In the genomic region with DNA sequence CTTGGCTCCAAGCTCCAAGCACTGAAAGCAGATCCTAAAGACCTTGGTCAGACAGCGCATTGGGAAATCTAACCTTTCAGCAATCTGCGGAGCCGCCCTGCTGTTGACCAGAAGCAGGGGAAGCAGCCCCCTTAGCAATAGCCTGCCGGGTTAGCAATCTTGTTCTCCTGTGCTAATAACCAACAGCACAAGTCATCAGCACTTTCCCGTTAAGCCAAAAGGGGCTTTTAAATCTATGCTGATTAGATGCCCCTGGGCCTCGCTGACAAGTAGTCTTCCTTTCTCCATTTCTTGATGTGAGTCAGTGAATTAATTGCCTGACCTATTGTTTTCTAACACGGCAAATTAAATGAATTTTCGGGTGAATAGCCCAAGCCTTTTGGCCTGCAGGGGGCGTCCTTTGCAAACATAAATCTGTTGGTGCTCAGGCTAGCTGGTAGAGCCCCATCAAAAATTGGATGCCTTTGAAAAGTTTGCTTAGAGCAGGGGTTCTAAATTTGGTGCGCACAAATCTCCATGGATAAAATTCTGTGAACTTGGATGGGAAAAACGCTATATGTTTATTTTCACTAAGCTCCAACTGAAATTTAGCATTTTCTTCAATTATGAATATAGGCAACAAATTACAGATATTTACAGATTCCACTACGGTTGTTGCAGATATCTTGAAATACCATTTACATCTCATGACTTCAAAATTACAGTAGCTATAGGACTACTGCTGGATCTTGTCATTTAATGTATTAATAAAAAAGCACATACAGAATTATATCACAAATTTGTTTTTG, we compare ENCODE assay signal across 8 cellular contexts. TPM values are rescaled to one million over a fixed set of nuclear protein-coding genes. Genes with fewer than 3 reads are reported as not detected.
DNase-seq lines count a peak whose midpoint lies in the region; ATAC-seq and TF ChIP-seq lines count a peak whose summit lies in the region.

No MANE protein-coding gene starts in this region.

- peaks cover 4% of the 10 kb centered on the region for H3K36me3 Mint-ChIP-seq in activated CD4-positive, alpha-beta T cell treated with anti-CD3 and anti-CD28 coated beads for 36 hours (ENCODE audit: low read depth)

- TF ChIP-seq POLR2A in right lobe of liver (IDR thresholded peaks at IDR 0.05), result no peak

- no peak overlapping the region for H3K27ac ChIP-seq in coronary artery
- peak overlapping the region; percentile 16 to 54 (median 26) for H3K27ac ChIP-seq in right lobe of liver

- in situ Hi-C loops in HAP-1 (cut with MboI; ENCODE audit: low sequenced_read_pairs), result loop anchor here (5.0 kb wide), 1 partner anchor 492 kb away; no protein-coding TSS in a partner anchor

- DNase-seq in DMS114 treated with DMSO at 0.1 percent for 48 hours (lab: John Stamatoyannopoulos, UW; ENCODE audit: unreplicated experiment) (peak; percentile 34), HAP-1 (ENCODE audit: low spot score in 2 of 2) (peak; percentile 36 to 88), NCI-H460 (ENCODE audit: extremely low read depth, low read depth) (peak; percentile 73), coronary artery (ENCODE audit: low spot score) (peak; percentile 79), right lobe of liver (peak; percentile 80 to 87 (median 86))
- DNase-seq in activated CD4-positive, alpha-beta T cell treated with anti-CD3 and anti-CD28 coated beads for 36 hours, result peak; percentile 91
- peak; percentile 87 for DNase-seq in stimulated activated CD4-positive, alpha-beta T cell treated with anti-CD3 and anti-CD28 coated beads, Interleukin-4, amount 100 ng/mL, for 24 hours

- H3K27me3 Mint-ChIP-seq in activated CD4-positive, alpha-beta T cell treated with anti-CD3 and anti-CD28 coated beads for 36 hours, result no peaks in the 10 kb centered on the region

- WGBS in right lobe of liver (ENCODE audit: insufficient coverage, low coverage, low lambda C conversion rate, missing lambda C conversion rate), result 8% methylated on average over 10 of the region's 12 CpGs

- intact Hi-C loops in activated CD4-positive, alpha-beta T cell treated with anti-CD3 and anti-CD28 coated beads for 36 hours (cut with DNase I, micrococcal nuclease), result loop anchor here (1.0 to 5.0 kb wide), 7 partner anchors 327 to 831 kb away; partner anchors contain the start of genes SPATS2L (in 2 of the 2) and BZW1 (in 1 of the 2)
- intact Hi-C loops in right lobe of liver (cut with DNase I), result loop anchor here (5.0 to 10.0 kb wide), 3 partner anchors 492 to 502 kb away; no protein-coding TSS in a partner anchor

- CTCF ChIA-PET in activated CD4-positive, alpha-beta T cell treated with anti-CD3 and anti-CD28 coated beads for 36 hours (lab: Charles Lee), result interaction anchor here (0.7 to 3.6 kb wide), 22 partner anchors 9 to 736 kb away, joined by 3 to 44 read pairs (median 4); no protein-coding TSS in a partner anchor

- H3K4me3 ChIP-seq in HAP-1, result no peak overlapping the region
- peak overlapping the region; percentile 54 for H3K4me3 ChIP-seq in coronary artery
- peak overlapping the region; percentile 11 to 37 (median 36) for H3K4me3 ChIP-seq in right lobe of liver

- POLR2A ChIA-PET in activated CD4-positive, alpha-beta T cell treated with anti-CD3 and anti-CD28 coated beads for 36 hours (lab: Charles Lee), result interaction anchor here (1.0 kb wide), 1 partner anchor 546 kb away, joined by 3 read pairs; the partner anchor contains the start of gene SGO2

- H3K36me3 ChIP-seq in HAP-1 (replicated peaks) (no peaks in the 10 kb centered on the region), right lobe of liver (no peaks in the 10 kb centered on the region)

- ATAC-seq in activated CD4-positive, alpha-beta T cell treated with anti-CD3 and anti-CD28 coated beads for 36 hours, result no peak
- ATAC-seq in right lobe of liver, result peak; percentile 74 to 78 (median 77)
- no peak for ATAC-seq in GM21360 (IDR thresholded peaks at IDR 0.05; ENCODE audit: unreplicated experiment)

- H3K27me3 ChIP-seq in HAP-1 (ENCODE audit: low read depth) (no peaks in the 10 kb centered on the region), right lobe of liver (no peaks in the 10 kb centered on the region)

- TF ChIP-seq CTCF in coronary artery (IDR thresholded peaks at IDR 0.05), result peak; percentile 74
- TF ChIP-seq CTCF in right lobe of liver (IDR thresholded peaks at IDR 0.05), result peak; percentile 86 to 89 (median 87)

- H3K4me1 Mint-ChIP-seq in activated CD4-positive, alpha-beta T cell treated with anti-CD3 and anti-CD28 coated beads for 36 hours, result peaks cover 21% of the 10 kb centered on the region

- H3K27ac Mint-ChIP-seq in activated CD4-positive, alpha-beta T cell treated with anti-CD3 and anti-CD28 coated beads for 36 hours, result no peak overlapping the region

- no peak overlapping the region for H3K4me3 Mint-ChIP-seq in activated CD4-positive, alpha-beta T cell treated with anti-CD3 and anti-CD28 coated beads for 36 hours

- no peaks in the 10 kb centered on the region for H3K9me3 ChIP-seq in HAP-1
- H3K9me3 ChIP-seq in right lobe of liver, result no peaks in the 10 kb centered on the region

- H3K9me3 Mint-ChIP-seq in activated CD4-positive, alpha-beta T cell treated with anti-CD3 and anti-CD28 coated beads for 36 hours (ENCODE audit: low read depth), result no peaks in the 10 kb centered on the region

- no peaks in the 10 kb centered on the region for H3K4me1 ChIP-seq in HAP-1
- peaks cover 0 to 40% (median 16%) of the 10 kb centered on the region in 4 donors for H3K4me1 ChIP-seq in right lobe of liver

RNA-seq across cellular contexts. Expression of gene MAIP1, which starts 24.7 kb away (rescaled TPM):
- total RNA-seq in NCI-H460 (2014; rRNA removed; shearing (Covaris generic)), result 43.1 and 45.3 TPM in 2 replicates
- 25.0 and 37.6 TPM in 2 replicates for polyA plus RNA-seq in NCI-H460 (2014; cell fraction: nucleus; rRNA removed)
- total RNA-seq in activated CD4-positive, alpha-beta T cell treated with anti-CD3 and anti-CD28 coated beads for 36 hours, result 10 to 100 TPM; 26.1 to 27.5 TPM
- 10 to 100 TPM; 23.4 to 39.7 (median 30.7) TPM for total RNA-seq in right lobe of liver

RNA-seq across cellular contexts. Expression of gene TYW5, which starts 24.7 kb away (rescaled TPM):
- total RNA-seq in NCI-H460 (2014; rRNA removed; shearing (Covaris generic)), result 16.6 and 20.2 TPM in 2 replicates
- polyA plus RNA-seq in NCI-H460 (2014; cell fraction: nucleus; rRNA removed), result 14.7 and 18.4 TPM in 2 replicates
- total RNA-seq in activated CD4-positive, alpha-beta T cell treated with anti-CD3 and anti-CD28 coated beads for 36 hours, result 10 to 100 TPM in 1 of 2 experiments, 1 to 10 TPM in 1; 9.6 to 10.1 TPM
- 1 to 10 TPM; 4.1 to 6.4 (median 4.8) TPM for total RNA-seq in right lobe of liver

Comparison
In these comparisons a context has a peak if more than half of its experiments do, and no peak if none do; other contexts are left out.
1. DNase-seq: peak in every context shown above with its lines; median percentile 91 in activated CD4-positive, alpha-beta T cell treated with anti-CD3 and anti-CD28 coated beads for 36 hours; 87 in stimulated activated CD4-positive, alpha-beta T cell treated with anti-CD3 and anti-CD28 coated beads, Interleukin-4, amount 100 ng/mL, for 24 hours; 86 in right lobe of liver; 79 in coronary artery; 73 in NCI-H460; 62 in HAP-1; 34 in DMS114 treated with DMSO at 0.1 percent for 48 hours.
2. ATAC-seq: peak in right lobe of liver (4 of 4); none in activated CD4-positive, alpha-beta T cell treated with anti-CD3 and anti-CD28 coated beads for 36 hours (single experiment) and GM21360 (single experiment).
3. H3K27ac ChIP-seq: peak in right lobe of liver (3 of 3); none in coronary artery (0 of 2).